Comparison of ENCODE assay signal across 19 cellular contexts in the genomic region with DNA sequence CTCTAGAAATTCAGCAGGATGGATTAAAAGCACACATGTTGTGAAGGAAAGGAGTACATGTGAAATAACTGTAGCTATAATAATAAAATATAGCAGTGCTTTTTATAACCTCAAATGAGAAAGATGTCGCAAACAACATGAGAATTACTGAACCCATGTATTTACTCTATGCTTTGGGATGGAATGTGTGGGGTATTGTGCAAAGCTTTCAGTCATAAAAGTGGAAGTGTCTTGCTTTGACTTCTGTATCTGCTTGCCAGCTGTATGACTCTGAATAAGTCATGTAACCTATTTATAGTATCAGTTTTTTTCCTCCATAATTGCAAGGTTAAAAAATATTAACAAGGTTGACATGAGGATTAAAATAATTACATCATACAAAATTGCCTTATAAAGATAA.
"Had no signal": no experiment of that assay in that cellular context is flagged by ENCODE, and none has a peak within 500 bp of the region (broad histone marks: within the 10 kb centered on the region; RNA-seq: fewer than 3 reads in every experiment).

No MANE protein-coding gene starts in this region.

- H3K9me3 Mint-ChIP-seq: central memory CD8-positive, alpha-beta T cell had no signal

- H3K27me3 Mint-ChIP-seq: central memory CD8-positive, alpha-beta T cell; stimulated activated naive CD8-positive, alpha-beta T cell treated with anti-CD3 and anti-CD28 coated beads, Interleukin-15, Interleukin-2, amounts not matched to agents 100 ng/mL and 50 ng/mL, for 24 hours had no signal

- ATAC-seq: activated naive CD4-positive, alpha-beta T cell treated with anti-CD3 and anti-CD28 coated beads, Interleukin-2, amount 50 U/mL, for 72 hours; heart left ventricle; left cardiac atrium; natural killer cell; pancreas; psoas muscle; right cardiac atrium had no signal

- H3K27ac Mint-ChIP-seq: activated naive CD4-positive, alpha-beta T cell treated with anti-CD3 and anti-CD28 coated beads, Interleukin-2, amount 50 U/mL, for 72 hours; natural killer cell; stimulated activated naive CD8-positive, alpha-beta T cell treated with anti-CD3 and anti-CD28 coated beads, Interleukin-15, Interleukin-2, amounts not matched to agents 100 ng/mL and 50 ng/mL, for 24 hours had no signal

- H3K4me1 Mint-ChIP-seq: central memory CD8-positive, alpha-beta T cell; natural killer cell had no signal

- H3K27me3 ChIP-seq: ascending aorta, brain microvascular endothelial cell, heart left ventricle, pancreas, thyroid gland had no signal

- H3K27ac ChIP-seq: ascending aorta, brain microvascular endothelial cell, heart left ventricle, pancreas, psoas muscle, thyroid gland had no signal

- H3K4me3 Mint-ChIP-seq: central memory CD8-positive, alpha-beta T cell; natural killer cell; stimulated activated naive CD8-positive, alpha-beta T cell treated with anti-CD3 and anti-CD28 coated beads, Interleukin-15, Interleukin-2, amounts not matched to agents 100 ng/mL and 50 ng/mL, for 24 hours had no signal

- H3K4me3 ChIP-seq: ascending aorta, heart left ventricle, pancreas, psoas muscle, thyroid gland had no signal

- H3K36me3 ChIP-seq: ascending aorta, brain microvascular endothelial cell, heart left ventricle, pancreas, thyroid gland had no signal

- H3K4me1 ChIP-seq: ascending aorta, heart left ventricle, pancreas, psoas muscle, thyroid gland had no signal

- DNase-seq: activated T-cell treated with anti-CD3 and anti-CD28 coated beads, Interleukin-2, amount 50 U/mL, for 1 hour; brain microvascular endothelial cell; effector memory CD4-positive, alpha-beta T cell; heart left ventricle; islet precursor cell; left cardiac atrium; midbrain; natural killer cell; pancreas; psoas muscle; right cardiac atrium; stimulated activated CD4-positive, alpha-beta T cell treated with anti-CD3 and anti-CD28 coated beads, Interleukin-12 subunit alpha, Interleukin-12 subunit beta, amount 100 ng/mL, for 4 hours; stimulated activated CD4-positive, alpha-beta T cell treated with anti-CD3 and anti-CD28 coated beads, Interleukin-4, amount 100 ng/mL, for 4 hours; substantia nigra; thyroid gland had no signal

- H3K9me3 ChIP-seq: ascending aorta, pancreas, psoas muscle, thyroid gland had no signal

- H3K36me3 Mint-ChIP-seq: activated naive CD4-positive, alpha-beta T cell treated with anti-CD3 and anti-CD28 coated beads, Interleukin-2, amount 50 U/mL, for 72 hours; natural killer cell had no signal
